8 cellular contexts compared by ENCODE assay signal in the genomic region with DNA sequence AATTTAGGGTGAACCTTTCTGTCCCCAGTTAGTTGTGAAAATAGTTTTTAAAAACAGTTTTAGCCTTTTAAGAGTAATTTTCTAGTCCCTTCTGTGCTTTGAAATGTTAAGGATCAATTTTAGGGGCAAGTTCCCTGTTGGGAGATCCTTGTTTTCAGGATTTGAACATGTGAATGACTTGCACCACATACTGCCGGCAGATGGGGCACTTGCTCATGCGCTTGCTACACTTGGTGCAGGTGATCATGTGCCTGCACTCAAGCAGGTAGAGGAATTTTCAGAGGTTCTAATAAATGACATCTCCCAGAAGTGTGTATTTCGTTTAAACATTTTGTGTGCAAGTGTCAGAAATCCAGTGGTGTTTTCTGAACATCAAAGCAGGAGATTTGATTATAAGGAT.
A peak's percentile ranks its signal among the peaks of the same experiment; 100 is the strongest.
DNase-seq lines count a peak whose midpoint lies in the region; ATAC-seq and TF ChIP-seq lines count a peak whose summit lies in the region.

No MANE protein-coding gene starts in this region.

- no peaks in the 10 kb centered on the region for H3K9me3 Mint-ChIP-seq in Calu3 (ENCODE audit: low read depth, unreplicated experiment)

- intact Hi-C loops in Calu3 (cut with micrococcal nuclease; ENCODE audit: unreplicated experiment) = loop anchor here (1.0 to 5.0 kb wide), 2 partner anchors 216 to 1096 kb away; no protein-coding TSS in a partner anchor

- DNase-seq in Calu3 (peak; percentile 52), SW480 (ENCODE audit: low spot score) (peak; percentile 25), left lobe of liver (ENCODE audit: low spot score) (peak; percentile 42), NCI-H2081 (lab: John Stamatoyannopoulos, UW) (no peak)

- TF ChIP-seq CTCF in Calu3 (IDR thresholded peaks at IDR 0.05; ENCODE audit: unreplicated experiment) = peak; percentile 31

- ATAC-seq in GM19463 (IDR thresholded peaks at IDR 0.05; ENCODE audit: unreplicated experiment) (peak; percentile 68), left lobe of liver (peak; percentile 81), GM21737 (IDR thresholded peaks at IDR 0.05; ENCODE audit: unreplicated experiment) (no peak), GM21447 (IDR thresholded peaks at IDR 0.05; ENCODE audit: unreplicated experiment) (no peak), HG03520 (IDR thresholded peaks at IDR 0.05; ENCODE audit: unreplicated experiment) (no peak)

- no peak overlapping the region for H3K4me3 Mint-ChIP-seq in Calu3 (ENCODE audit: low read depth, unreplicated experiment)

- H3K27me3 Mint-ChIP-seq in Calu3 (ENCODE audit: unreplicated experiment) = no peaks in the 10 kb centered on the region

- no peak overlapping the region for H3K27ac Mint-ChIP-seq in Calu3 (ENCODE audit: unreplicated experiment)

- BruUV-seq in Calu3 (replicated peaks; lab: Mats Ljungman, UMichigan) = no TSS peak

- no peaks in the 10 kb centered on the region for H3K36me3 Mint-ChIP-seq in Calu3 (ENCODE audit: insufficient read depth, unreplicated experiment)

- no peaks in the 10 kb centered on the region for H3K4me1 Mint-ChIP-seq in Calu3 (ENCODE audit: low read depth, unreplicated experiment)

- CTCF ChIA-PET in Calu3 (lab: Charles Lee) = no interaction called here

Comparison
In these comparisons a context has a peak if more than half of its experiments do, and no peak if none do; other contexts are left out.
1. DNase-seq: peak in Calu3 (single experiment), SW480 (single experiment) and left lobe of liver (single experiment); none in NCI-H2081 (0 of 2).
2. ATAC-seq: peak in GM19463 (single experiment) and left lobe of liver (single experiment); none in GM21737 (single experiment), GM21447 (single experiment) and HG03520 (single experiment).